In the genomic region with DNA sequence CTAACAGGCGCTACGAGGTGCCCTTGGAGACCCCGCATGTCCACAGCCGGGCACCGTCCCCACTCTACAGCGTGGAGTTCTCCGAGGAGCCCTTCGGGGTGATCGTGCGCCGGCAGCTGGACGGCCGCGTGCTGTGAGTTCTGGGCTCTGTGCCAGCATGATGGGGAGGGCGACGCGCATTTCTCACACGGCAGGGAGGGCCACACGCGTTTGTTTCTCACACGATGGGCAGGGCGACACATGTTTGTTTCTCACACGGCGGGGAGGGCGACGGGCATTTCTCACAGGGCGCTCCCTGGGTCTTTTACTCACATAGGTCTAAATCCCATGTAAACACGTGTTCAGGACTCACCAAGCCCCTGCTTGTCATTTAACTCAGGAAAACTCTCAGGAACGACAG, we compare ENCODE assay signal across 14 cellular contexts. TPM values are rescaled to one million over a fixed set of nuclear protein-coding genes. Genes with fewer than 3 reads are reported as not detected.
DNase-seq lines count a peak whose midpoint lies in the region; ATAC-seq, FAIRE-seq and TF ChIP-seq lines count a peak whose summit lies in the region.
"Had no signal": no experiment of that assay in that cellular context is flagged by ENCODE, and none has a peak within 500 bp of the region (broad histone marks: within the 10 kb centered on the region; RNA-seq: fewer than 3 reads in every experiment).

No MANE protein-coding gene starts in this region.

- H3K27me3 ChIP-seq in upper lobe of right lung, result no peaks in the 10 kb centered on the region

- no peaks in the 10 kb centered on the region for H3K9me3 Mint-ChIP-seq in activated naive CD4-positive, alpha-beta T cell treated with anti-CD3 and anti-CD28 coated beads for 36 hours
- H3K9me3 Mint-ChIP-seq: activated CD4-positive, alpha-beta memory T cell treated with anti-CD3 and anti-CD28 coated beads for 36 hours; activated naive CD4-positive, alpha-beta T cell treated with anti-CD3 and anti-CD28 coated beads, Interleukin-2, amount 50 U/mL, for 24 hours; type B pancreatic cell had no signal

- H3K9me3 ChIP-seq in upper lobe of right lung, result no peaks in the 10 kb centered on the region
- H3K9me3 ChIP-seq: mucosa of descending colon had no signal

- CTCF ChIA-PET in activated naive CD4-positive, alpha-beta T cell treated with anti-CD3 and anti-CD28 coated beads for 36 hours (lab: Charles Lee), result interaction anchor here (0.9 kb wide), 1 partner anchor 40 kb away, joined by 3 read pairs; no protein-coding TSS in a partner anchor

- intact Hi-C loops in cardiac septum (cut with DNase I), result no loop called here
- intact Hi-C loops in Right ventricle myocardium inferior (cut with DNase I), result no loop called here
- intact Hi-C loops in upper lobe of right lung (cut with DNase I), result no loop called here
- intact Hi-C loops in activated naive CD4-positive, alpha-beta T cell treated with anti-CD3 and anti-CD28 coated beads for 36 hours (cut with micrococcal nuclease), result no loop called here

- FAIRE-seq in H54 (lab: Jason Lieb, UNC), result no peak

- peak; percentile 60 for DNase-seq in cardiac septum (ENCODE audit: low spot score)
- no peak for DNase-seq in Right ventricle myocardium inferior (ENCODE audit: missing footprints)
- peak in 31 of 58 donors; percentile 5 to 78 (median 28) for DNase-seq in anterior cingulate cortex (lab: John Stamatoyannopoulos, UW)
- DNase-seq in left lobe of liver (ENCODE audit: low spot score), result peak; percentile 47
- peak; percentile 62 for DNase-seq in upper lobe of right lung
- no peak for DNase-seq in H54 (ENCODE audit: insufficient read length, low spot score)
- DNase-seq in activated naive CD4-positive, alpha-beta T cell treated with anti-CD3 and anti-CD28 coated beads for 36 hours, result no peak
- DNase-seq: activated CD4-positive, alpha-beta memory T cell treated with anti-CD3 and anti-CD28 coated beads for 36 hours; CD4-positive, CD25-positive, alpha-beta regulatory T cell; Karpas-422 had no signal

- ATAC-seq in Right ventricle myocardium inferior (no peak), left lobe of liver (no peak), upper lobe of right lung (no peak), GM19467 (IDR thresholded peaks at IDR 0.05; ENCODE audit: unreplicated experiment) (no peak)
- ATAC-seq: mucosa of descending colon had no signal

- no peaks in the 10 kb centered on the region for H3K36me3 Mint-ChIP-seq in activated naive CD4-positive, alpha-beta T cell treated with anti-CD3 and anti-CD28 coated beads for 36 hours (ENCODE audit: low read depth)
- H3K36me3 Mint-ChIP-seq: activated naive CD4-positive, alpha-beta T cell treated with anti-CD3 and anti-CD28 coated beads, Interleukin-2, amount 50 U/mL, for 24 hours; CD4-positive, CD25-positive, alpha-beta regulatory T cell; type B pancreatic cell had no signal

- no peak for TF ChIP-seq POLR2A in H54 (IDR thresholded peaks at IDR 0.05; ENCODE audit: low read depth, low read length)

- H3K4me1 ChIP-seq in upper lobe of right lung, result peaks cover 11% of the 10 kb centered on the region

- no peak overlapping the region for H3K27ac Mint-ChIP-seq in activated naive CD4-positive, alpha-beta T cell treated with anti-CD3 and anti-CD28 coated beads for 36 hours
- H3K27ac Mint-ChIP-seq: activated CD4-positive, alpha-beta memory T cell treated with anti-CD3 and anti-CD28 coated beads for 36 hours; activated naive CD4-positive, alpha-beta T cell treated with anti-CD3 and anti-CD28 coated beads, Interleukin-2, amount 50 U/mL, for 24 hours; CD4-positive, CD25-positive, alpha-beta regulatory T cell; type B pancreatic cell had no signal

- no peak overlapping the region for H3K4me3 ChIP-seq in upper lobe of right lung
- H3K4me3 ChIP-seq: mucosa of descending colon had no signal

- no peak overlapping the region for H3K4me3 Mint-ChIP-seq in activated naive CD4-positive, alpha-beta T cell treated with anti-CD3 and anti-CD28 coated beads for 36 hours
- H3K4me3 Mint-ChIP-seq: activated CD4-positive, alpha-beta memory T cell treated with anti-CD3 and anti-CD28 coated beads for 36 hours; activated naive CD4-positive, alpha-beta T cell treated with anti-CD3 and anti-CD28 coated beads, Interleukin-2, amount 50 U/mL, for 24 hours; type B pancreatic cell had no signal

- no peak overlapping the region for H3K27ac ChIP-seq in upper lobe of right lung

- no peaks in the 10 kb centered on the region for H3K36me3 ChIP-seq in upper lobe of right lung

- no peaks in the 10 kb centered on the region for H3K27me3 Mint-ChIP-seq in activated naive CD4-positive, alpha-beta T cell treated with anti-CD3 and anti-CD28 coated beads for 36 hours (ENCODE audit: low read depth)
- H3K27me3 Mint-ChIP-seq: activated CD4-positive, alpha-beta memory T cell treated with anti-CD3 and anti-CD28 coated beads for 36 hours; activated naive CD4-positive, alpha-beta T cell treated with anti-CD3 and anti-CD28 coated beads, Interleukin-2, amount 50 U/mL, for 24 hours; type B pancreatic cell had no signal

- no peak for TF ChIP-seq CTCF in upper lobe of right lung (IDR thresholded peaks at IDR 0.05)

- peaks cover 16% of the 10 kb centered on the region for H3K4me1 Mint-ChIP-seq in activated naive CD4-positive, alpha-beta T cell treated with anti-CD3 and anti-CD28 coated beads for 36 hours (ENCODE audit: low read depth)

RNA-seq across cellular contexts. Expression of gene GAA, which starts 4.4 kb away (rescaled TPM):
- 47.0 TPM for total RNA-seq in cardiac septum
- 46.0 TPM for total RNA-seq in Right ventricle myocardium inferior
- 50.6 TPM for total RNA-seq in left lobe of liver
- 99.1 TPM for total RNA-seq in upper lobe of right lung
- 10 to 100 TPM; 32.1 to 33.2 TPM for total RNA-seq in activated naive CD4-positive, alpha-beta T cell treated with anti-CD3 and anti-CD28 coated beads for 36 hours

RNA-seq across cellular contexts. Expression of gene EIF4A3, which starts 41.2 kb away (rescaled TPM):
- total RNA-seq in cardiac septum (40.9 TPM), Right ventricle myocardium inferior (31.3 TPM), left lobe of liver (21.8 TPM), upper lobe of right lung (56.0 TPM)
- total RNA-seq in activated naive CD4-positive, alpha-beta T cell treated with anti-CD3 and anti-CD28 coated beads for 36 hours, result 10 to 100 TPM; 92.1 to 97.7 TPM

Comparison
In these comparisons a context has a peak if more than half of its experiments do, and no peak if none do; other contexts are left out.
1. DNase-seq: peak in cardiac septum (single experiment), anterior cingulate cortex (31 of 58), left lobe of liver (single experiment) and upper lobe of right lung (single experiment); none in Right ventricle myocardium inferior (single experiment), H54 (single experiment) and activated naive CD4-positive, alpha-beta T cell treated with anti-CD3 and anti-CD28 coated beads for 36 hours (single experiment).